Comparison of ENCODE assay signal across 2 cellular contexts in genomic region chr14:50806241-50806933, GRCh38.
TF ChIP-seq lines count a peak whose summit lies in the region.

No MANE protein-coding gene starts in this region.

TF ChIP-seq in IMR-90, 13 proteins besides CTCF, POLR2A, EP300 and RAD21:
- TF ChIP-seq BHLHE40 (IDR thresholded peaks at IDR 0.05; ENCODE audit: low read depth, low read length) (no peak), CEBPB (IDR thresholded peaks at IDR 0.05; ENCODE audit: low read depth, low read length) (no peak), MAFK (IDR thresholded peaks at IDR 0.05; ENCODE audit: low read depth, low read length) (no peak), MXI1 (IDR thresholded peaks at IDR 0.05; ENCODE audit: borderline replicate concordance, low read depth, low read length) (no peak), MAZ (IDR thresholded peaks at IDR 0.05; ENCODE audit: borderline replicate concordance, low read depth, low read length) (no peak), SMC3 (IDR thresholded peaks at IDR 0.05; ENCODE audit: low read depth, low read length) (no peak), RFX5 (IDR thresholded peaks at IDR 0.05; ENCODE audit: low read depth, low read length) (no peak), CHD1 (IDR thresholded peaks at IDR 0.05; ENCODE audit: low read depth, low read length) (no peak), FOS (IDR thresholded peaks at IDR 0.05; ENCODE audit: low read depth, low read length) (no peak), RCOR1 (IDR thresholded peaks at IDR 0.05; ENCODE audit: insufficient replicate concordance, low read length) (no peak), NFE2L2 (IDR thresholded peaks at IDR 0.05; ENCODE audit: low read depth, low read length) (no peak)
- TF ChIP-seq, protein P1, sequence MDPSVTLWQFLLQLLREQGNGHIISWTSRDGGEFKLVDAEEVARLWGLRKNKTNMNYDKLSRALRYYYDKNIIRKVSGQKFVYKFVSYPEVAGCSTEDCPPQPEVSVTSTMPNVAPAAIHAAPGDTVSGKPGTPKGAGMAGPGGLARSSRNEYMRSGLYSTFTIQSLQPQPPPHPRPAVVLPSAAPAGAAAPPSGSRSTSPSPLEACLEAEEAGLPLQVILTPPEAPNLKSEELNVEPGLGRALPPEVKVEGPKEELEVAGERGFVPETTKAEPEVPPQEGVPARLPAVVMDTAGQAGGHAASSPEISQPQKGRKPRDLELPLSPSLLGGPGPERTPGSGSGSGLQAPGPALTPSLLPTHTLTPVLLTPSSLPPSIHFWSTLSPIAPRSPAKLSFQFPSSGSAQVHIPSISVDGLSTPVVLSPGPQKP (IDR thresholded peaks at IDR 0.05; ENCODE audit: borderline replicate concordance, low read depth, low read length), result no peak
- TF ChIP-seq, protein P2, sequence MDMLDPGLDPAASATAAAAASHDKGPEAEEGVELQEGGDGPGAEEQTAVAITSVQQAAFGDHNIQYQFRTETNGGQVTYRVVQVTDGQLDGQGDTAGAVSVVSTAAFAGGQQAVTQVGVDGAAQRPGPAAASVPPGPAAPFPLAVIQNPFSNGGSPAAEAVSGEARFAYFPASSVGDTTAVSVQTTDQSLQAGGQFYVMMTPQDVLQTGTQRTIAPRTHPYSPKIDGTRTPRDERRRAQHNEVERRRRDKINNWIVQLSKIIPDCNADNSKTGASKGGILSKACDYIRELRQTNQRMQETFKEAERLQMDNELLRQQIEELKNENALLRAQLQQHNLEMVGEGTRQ (IDR thresholded peaks at IDR 0.05; ENCODE audit: low read depth, low read length), result no peak

TF ChIP-seq in GM12878, 131 proteins besides CTCF, POLR2A, EP300 and RAD21:
- peak; percentile 26; the same call in 1 of the 2 replicates for TF ChIP-seq ATF2 (IDR thresholded peaks at IDR 0.05; ENCODE audit: low read length)
- TF ChIP-seq, protein P3, sequence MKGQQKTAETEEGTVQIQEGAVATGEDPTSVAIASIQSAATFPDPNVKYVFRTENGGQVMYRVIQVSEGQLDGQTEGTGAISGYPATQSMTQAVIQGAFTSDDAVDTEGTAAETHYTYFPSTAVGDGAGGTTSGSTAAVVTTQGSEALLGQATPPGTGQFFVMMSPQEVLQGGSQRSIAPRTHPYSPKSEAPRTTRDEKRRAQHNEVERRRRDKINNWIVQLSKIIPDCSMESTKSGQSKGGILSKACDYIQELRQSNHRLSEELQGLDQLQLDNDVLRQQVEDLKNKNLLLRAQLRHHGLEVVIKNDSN (IDR thresholded peaks at IDR 0.05; ENCODE audit: borderline replicate concordance, extremely low read length, insufficient read depth, low read depth, low read length), result no peak
- TF ChIP-seq, protein P4, sequence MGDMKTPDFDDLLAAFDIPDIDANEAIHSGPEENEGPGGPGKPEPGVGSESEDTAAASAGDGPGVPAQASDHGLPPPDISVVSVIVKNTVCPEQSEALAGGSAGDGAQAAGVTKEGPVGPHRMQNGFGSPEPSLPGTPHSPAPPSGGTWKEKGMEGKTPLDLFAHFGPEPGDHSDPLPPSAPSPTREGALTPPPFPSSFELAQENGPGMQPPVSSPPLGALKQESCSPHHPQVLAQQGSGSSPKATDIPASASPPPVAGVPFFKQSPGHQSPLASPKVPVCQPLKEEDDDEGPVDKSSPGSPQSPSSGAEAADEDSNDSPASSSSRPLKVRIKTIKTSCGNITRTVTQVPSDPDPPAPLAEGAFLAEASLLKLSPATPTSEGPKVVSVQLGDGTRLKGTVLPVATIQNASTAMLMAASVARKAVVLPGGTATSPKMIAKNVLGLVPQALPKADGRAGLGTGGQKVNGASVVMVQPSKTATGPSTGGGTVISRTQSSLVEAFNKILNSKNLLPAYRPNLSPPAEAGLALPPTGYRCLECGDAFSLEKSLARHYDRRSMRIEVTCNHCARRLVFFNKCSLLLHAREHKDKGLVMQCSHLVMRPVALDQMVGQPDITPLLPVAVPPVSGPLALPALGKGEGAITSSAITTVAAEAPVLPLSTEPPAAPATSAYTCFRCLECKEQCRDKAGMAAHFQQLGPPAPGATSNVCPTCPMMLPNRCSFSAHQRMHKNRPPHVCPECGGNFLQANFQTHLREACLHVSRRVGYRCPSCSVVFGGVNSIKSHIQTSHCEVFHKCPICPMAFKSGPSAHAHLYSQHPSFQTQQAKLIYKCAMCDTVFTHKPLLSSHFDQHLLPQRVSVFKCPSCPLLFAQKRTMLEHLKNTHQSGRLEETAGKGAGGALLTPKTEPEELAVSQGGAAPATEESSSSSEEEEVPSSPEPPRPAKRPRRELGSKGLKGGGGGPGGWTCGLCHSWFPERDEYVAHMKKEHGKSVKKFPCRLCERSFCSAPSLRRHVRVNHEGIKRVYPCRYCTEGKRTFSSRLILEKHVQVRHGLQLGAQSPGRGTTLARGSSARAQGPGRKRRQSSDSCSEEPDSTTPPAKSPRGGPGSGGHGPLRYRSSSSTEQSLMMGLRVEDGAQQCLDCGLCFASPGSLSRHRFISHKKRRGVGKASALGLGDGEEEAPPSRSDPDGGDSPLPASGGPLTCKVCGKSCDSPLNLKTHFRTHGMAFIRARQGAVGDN (IDR thresholded peaks at IDR 0.05), result no peak
- TF ChIP-seq CBX3 (IDR thresholded peaks at IDR 0.05; ENCODE audit: borderline replicate concordance, low read depth), result no peak
- TF ChIP-seq JUNB (IDR thresholded peaks at IDR 0.05), result peak; percentile 10; the same call in 1 of the 2 replicates
- TF ChIP-seq ESRRA (IDR thresholded peaks at IDR 0.05; ENCODE audit: low read length), result no peak
- no peak for TF ChIP-seq ZBTB40 (IDR thresholded peaks at IDR 0.05; ENCODE audit: borderline replicate concordance)
- TF ChIP-seq ZNF24 (IDR thresholded peaks at IDR 0.05), result no peak
- TF ChIP-seq RAD51 (IDR thresholded peaks at IDR 0.05), result no peak
- no peak for TF ChIP-seq HSF1 (IDR thresholded peaks at IDR 0.05; ENCODE audit: low read depth, low read length)
- TF ChIP-seq BHLHE40 (IDR thresholded peaks at IDR 0.05; ENCODE audit: borderline replicate concordance in 1 of 2, low read depth in 2 of 2, low read length in 1 of 2), result no peak
- TF ChIP-seq RB1 (IDR thresholded peaks at IDR 0.05; ENCODE audit: borderline replicate concordance), result no peak
